Comparison of ENCODE assay signal across 17 cellular contexts in genomic region chr1:50983403-50983802, GRCh38. TPM values are rescaled to one million over a fixed set of nuclear protein-coding genes. Genes with fewer than 3 reads are reported as not detected.
DNase-seq lines count a peak whose midpoint lies in the region; ATAC-seq, FAIRE-seq and TF ChIP-seq lines count a peak whose summit lies in the region.
"Had no signal": no experiment of that assay in that cellular context is flagged by ENCODE, and none has a peak within 500 bp of the region (broad histone marks: within the 10 kb centered on the region; RNA-seq: fewer than 3 reads in every experiment).

No MANE protein-coding gene starts in this region.

- no peak overlapping the region for H3K9ac ChIP-seq in GM12878 (ENCODE audit: control insufficient read depth, insufficient read depth, low read length)
- H3K9ac ChIP-seq in endodermal cell (ENCODE audit: extremely low read depth, low read length, poor library complexity, severe bottlenecking), result no peak overlapping the region
- H3K9ac ChIP-seq: parathyroid adenoma had no signal

- peak; percentile 47 for DNase-seq in COR-L47 (lab: John Stamatoyannopoulos, UW)
- DNase-seq in NCI-H524 treated with DMSO at 0.1 percent for 48 hours (lab: John Stamatoyannopoulos, UW), result peak; percentile 91
- DNase-seq in GM12878 (ENCODE audit: low read depth, low spot score), result no peak
- DNase-seq in EL, result no peak
- DNase-seq in endodermal cell, result no peak
- DNase-seq: activated CD4-positive, CD25-positive, alpha-beta regulatory T cell treated with anti-CD3 and anti-CD28 coated beads, Interleukin-2, amount 50 U/mL, for 72 hours; SJCRH30; stimulated activated CD4-positive, alpha-beta T cell treated with anti-CD3 and anti-CD28 coated beads, Interleukin-4, amount 100 ng/mL, for 1 hour had no signal

- CTCF ChIA-PET in HEK293 (lab: Yijun Ruan, JAX), result interaction anchor here (1.2 kb wide), 1 partner anchor 206 kb away, joined by 3 read pairs; no protein-coding TSS in a partner anchor
- CTCF ChIA-PET in GM12878 (lab: Yijun Ruan, JAX), result no interaction called here

- no peak overlapping the region for H3K4me3 Mint-ChIP-seq in endodermal cell
- H3K4me3 Mint-ChIP-seq: activated naive CD8-positive, alpha-beta T cell; activated T-helper 1 cell treated with anti-CD3 and anti-CD28 coated beads, Interleukin-12 subunit alpha, Interleukin-12 subunit beta, Interleukin-2, Interleukin-4 antibody, amounts not matched to agents 30 ng/mL and 10 ng/mL and 1 ng/mL, durations not matched to agents 14 hours and 24 hours and 36 hours; memory B cell; natural killer cell treated with Interleukin-12 subunit alpha and Interleukin-12 subunit beta and Interleukin-15 and Interleukin-18, amount 100 ng/mL, for 72 hours; T-helper 2 cell treated with Interferon-gamma antibody and Interleukin-4, amounts not matched to agents 5 μg/mL and 100 μg/mL, for 36 hours had no signal

- H3K4me1 ChIP-seq in HEK293 (ENCODE audit: control insufficient read depth, insufficient read depth, low read length) (peaks cover 16% of the 10 kb centered on the region), GM12878 (ENCODE audit: control insufficient read depth, insufficient read depth, low read length) (no peaks in the 10 kb centered on the region), endodermal cell (ENCODE audit: control insufficient read depth, insufficient read depth, low read length) (no peaks in the 10 kb centered on the region)
- H3K4me1 ChIP-seq: parathyroid adenoma had no signal

- ATAC-seq in GM12878, result no peak
- no peak for ATAC-seq in GM19351 (IDR thresholded peaks at IDR 0.05; ENCODE audit: unreplicated experiment)
- ATAC-seq in HG03571 (IDR thresholded peaks at IDR 0.05; ENCODE audit: unreplicated experiment), result no peak
- ATAC-seq: natural killer cell treated with Interleukin-12 subunit alpha and Interleukin-12 subunit beta and Interleukin-15 and Interleukin-18, amount 100 ng/mL, for 72 hours had no signal

- no peak for TF ChIP-seq EP300 in GM12878 (IDR thresholded peaks at IDR 0.05; ENCODE audit: borderline replicate concordance in 1 of 2, control insufficient read depth in 1 of 2, low read depth in 2 of 2, low read length in 2 of 2)

- no peaks in the 10 kb centered on the region for H3K36me3 ChIP-seq in HEK293 (ENCODE audit: control insufficient read depth in 2 of 2, insufficient read depth in 1 of 2, low read length in 2 of 2)
- H3K36me3 ChIP-seq in GM12878 (ENCODE audit: control insufficient read depth in 2 of 2, insufficient read depth in 2 of 2, low read length in 1 of 2), result no peaks in the 10 kb centered on the region
- no peaks in the 10 kb centered on the region for H3K36me3 ChIP-seq in endodermal cell (ENCODE audit: control insufficient read depth, insufficient read depth, low read length)
- H3K36me3 ChIP-seq: SJCRH30 had no signal

- peaks cover 72% of the 10 kb centered on the region for H3K27me3 Mint-ChIP-seq in endodermal cell (ENCODE audit: insufficient read depth)
- H3K27me3 Mint-ChIP-seq: natural killer cell treated with Interleukin-12 subunit alpha and Interleukin-12 subunit beta and Interleukin-15 and Interleukin-18, amount 100 ng/mL, for 72 hours had no signal

- TF ChIP-seq CTCF in HEK293 (tag by site-specific recombination; IDR thresholded peaks at IDR 0.05) (no peak), GM12878 (IDR thresholded peaks at IDR 0.05 in 2 of 3, conservative IDR thresholded peaks at IDR 0.05 in 1 of 3; ENCODE audit: control insufficient read depth in 2 of 3, extremely low read depth in 1 of 3, insufficient read depth in 1 of 3, low read depth in 3 of 3, low read length in 3 of 3) (no peak), endodermal cell (conservative IDR thresholded peaks at IDR 0.05) (no peak)

- H3K9me3 ChIP-seq in HEK293 (ENCODE audit: control insufficient read depth, insufficient read depth, low read depth, low read length), result no peaks in the 10 kb centered on the region
- no peaks in the 10 kb centered on the region; the same call in 2 of the 3 replicates for H3K9me3 ChIP-seq in GM12878 (replicated peaks; ENCODE audit: control insufficient read depth, insufficient read depth, low read length)
- no peaks in the 10 kb centered on the region for H3K9me3 ChIP-seq in endodermal cell (ENCODE audit: control insufficient read depth, low read length)
- H3K9me3 ChIP-seq: SJCRH30 had no signal

- no peak overlapping the region for H3K27ac ChIP-seq in HEK293 (ENCODE audit: extremely low read depth, low read depth, low read length)
- H3K27ac ChIP-seq in GM12878 (ENCODE audit: control insufficient read depth, insufficient read depth), result peak overlapping the region; percentile 13
- H3K27ac ChIP-seq in endodermal cell (ENCODE audit: low read depth, low read length), result no peak overlapping the region
- H3K27ac ChIP-seq: parathyroid adenoma, SJCRH30 had no signal

- intact Hi-C loops in GM12878 (cut with micrococcal nuclease; ENCODE audit: unreplicated experiment), result no loop called here

- no peaks in the 10 kb centered on the region for H4K20me1 ChIP-seq in GM12878 (ENCODE audit: control insufficient read depth, insufficient read depth)

- no peaks in the 10 kb centered on the region for H3K36me3 Mint-ChIP-seq in endodermal cell (ENCODE audit: low read depth)
- H3K36me3 Mint-ChIP-seq: activated naive CD8-positive, alpha-beta T cell; memory B cell; natural killer cell treated with Interleukin-12 subunit alpha and Interleukin-12 subunit beta and Interleukin-15 and Interleukin-18, amount 100 ng/mL, for 72 hours had no signal

- in situ Hi-C loops in GM12878 (cut with MboI), result no loop called here

- no TSS peak for BruUV-seq in GM12878 (replicated peaks; lab: Mats Ljungman, UMichigan)

- POLR2A ChIA-PET in HEK293 (lab: Yijun Ruan, JAX), result interaction anchor here (2.2 to 8.1 kb wide), 2 partner anchors 11 to 14 kb away, joined by 21 to 157 read pairs; partner anchors contain the start of gene CDKN2C
- POLR2A ChIA-PET in GM12878 (lab: Charles Lee), result no interaction called here

- RAD21 ChIA-PET in GM12878 (lab: Charles Lee; ENCODE audit: unreplicated experiment), result no interaction called here

- WGBS in GM12878 (ENCODE audit: insufficient coverage, insufficient replicate concordance, low lambda C conversion rate, missing lambda C conversion rate), result 42% methylated on average over 1 of the region's 1 CpG
- 17% methylated on average over 1 of the region's 1 CpG; no CpG with 5 or more reads in 1 of the 2 experiments for WGBS in endodermal cell (ENCODE audit: insufficient coverage in 1 of 2, insufficient read length in 1 of 2), 2 experiments

- no peak for TF ChIP-seq POLR2A in GM12878 (IDR thresholded peaks at IDR 0.05; ENCODE audit: low read depth, low read length)

- H3K27ac Mint-ChIP-seq in endodermal cell, result no peak overlapping the region
- H3K27ac Mint-ChIP-seq: activated naive CD8-positive, alpha-beta T cell; activated T-helper 1 cell treated with anti-CD3 and anti-CD28 coated beads, Interleukin-12 subunit alpha, Interleukin-12 subunit beta, Interleukin-2, Interleukin-4 antibody, amounts not matched to agents 30 ng/mL and 10 ng/mL and 1 ng/mL, durations not matched to agents 14 hours and 24 hours and 36 hours; memory B cell; natural killer cell treated with Interleukin-12 subunit alpha and Interleukin-12 subunit beta and Interleukin-15 and Interleukin-18, amount 100 ng/mL, for 72 hours; T-helper 2 cell treated with Interferon-gamma antibody and Interleukin-4, amounts not matched to agents 5 μg/mL and 100 μg/mL, for 36 hours had no signal

- H3K27me3 ChIP-seq in GM12878 (replicated peaks in 1 of 2; ENCODE audit: control insufficient read depth in 2 of 2, insufficient read depth in 2 of 2, low read length in 1 of 2) (no peaks in the 10 kb centered on the region; a peak in 1 of 4 replicates), endodermal cell (ENCODE audit: control insufficient read depth, insufficient read depth, low read length, poor library complexity, severe bottlenecking) (peaks cover 84% of the 10 kb centered on the region)
- H3K27me3 ChIP-seq: SJCRH30 had no signal

- H3K9me3 Mint-ChIP-seq in endodermal cell, result no peaks in the 10 kb centered on the region
- H3K9me3 Mint-ChIP-seq: activated T-helper 1 cell treated with anti-CD3 and anti-CD28 coated beads, Interleukin-12 subunit alpha, Interleukin-12 subunit beta, Interleukin-2, Interleukin-4 antibody, amounts not matched to agents 30 ng/mL and 10 ng/mL and 1 ng/mL, durations not matched to agents 14 hours and 24 hours and 36 hours; memory B cell; natural killer cell treated with Interleukin-12 subunit alpha and Interleukin-12 subunit beta and Interleukin-15 and Interleukin-18, amount 100 ng/mL, for 72 hours; T-helper 2 cell treated with Interferon-gamma antibody and Interleukin-4, amounts not matched to agents 5 μg/mL and 100 μg/mL, for 36 hours had no signal

- FAIRE-seq in GM12878 (lab: Jason Lieb, UNC), result no peak

- H3K4me3 ChIP-seq in HEK293 (ENCODE audit: low read depth, low read length) (peak overlapping the region; percentile 2; the same call in 1 of the 2 replicates), GM12878 (no peak overlapping the region), endodermal cell (ENCODE audit: low read length) (no peak overlapping the region)
- H3K4me3 ChIP-seq: SJCRH30 had no signal

- H2AFZ ChIP-seq in GM12878 (ENCODE audit: control insufficient read depth, low read depth, low read length), result no peak overlapping the region; the same call in 1 of the 2 replicates
- H2AFZ ChIP-seq: parathyroid adenoma had no signal

- no peak overlapping the region for H3K4me2 ChIP-seq in GM12878 (ENCODE audit: control insufficient read depth, insufficient read depth)

- SMC1A ChIA-PET in GM12878 (lab: Charles Lee; ENCODE audit: uncharacterized antibody, unreplicated experiment), result no interaction called here

- no peak for TF ChIP-seq RAD21 in GM12878 (IDR thresholded peaks at IDR 0.05; ENCODE audit: insufficient read depth, low read depth, low read length)

- H3K4me1 Mint-ChIP-seq in endodermal cell, result peaks cover 6% of the 10 kb centered on the region
- H3K4me1 Mint-ChIP-seq: memory B cell had no signal

- H3K79me2 ChIP-seq in GM12878 (ENCODE audit: control insufficient read depth, insufficient read depth, low read length), result peaks cover 59% of the 10 kb centered on the region
- H3K79me2 ChIP-seq: parathyroid adenoma had no signal

RNA-seq across cellular contexts. Expression of gene CDKN2C, which starts 13.4 kb away (rescaled TPM):
- 0.23 and 0.88 TPM in 2 replicates for total RNA-seq in GM12878 (2013; cell fraction: nucleolus; rRNA removed)
- total RNA-seq in GM12878 (2014; rRNA removed), result 8.2 and 8.8 TPM in 2 replicates
- 5.6 and 6.8 TPM in 2 replicates for total RNA-seq in GM12878 (2014; rRNA removed; fragmentation: Illumina TruSeq; extraction: Trizol)
- 7.2 and 8.5 TPM in 2 replicates for total RNA-seq in GM12878 (2021)
- polyA plus RNA-seq in GM12878 (2011; ENCODE audit: low read depth), result 14.5 TPM
- 11.7 and 12.5 TPM in 2 replicates for polyA plus RNA-seq in GM12878 (2011; rRNA removed)
- polyA plus RNA-seq in GM12878 (2011; cell fraction: cytosol; rRNA removed), result 10.6 and 12.5 TPM in 2 replicates
- polyA plus RNA-seq in GM12878 (2011; cell fraction: nucleus; rRNA removed), result 6.3 and 8.3 TPM in 2 replicates
- polyA plus RNA-seq in GM12878 (2012), result 23.3 and 24.0 TPM in 2 replicates
- 3.3 and 6.4 TPM in 2 replicates for polyA plus RNA-seq in GM12878 (2014; fragmentation: Illumina TruSeq; extraction: Trizol)
- 1 to 10 TPM; 3.3 to 3.6 TPM for polyA plus RNA-seq in GM12878 (2014; fragmentation: Nextera tagmentation; extraction: Ambion mirVana)
- 8.2 and 8.6 TPM in 2 replicates for polyA plus RNA-seq in GM12878 (2014; rRNA removed)
- 1 to 10 TPM; 4.1 to 4.5 TPM for polyA plus RNA-seq in GM12878 (2016; fragmentation: Nextera tagmentation; extraction: Ambion mirVana)
- 7.4 and 8.3 TPM in 2 replicates for polyA minus RNA-seq in GM12878 (2011; rRNA and poly(A)+ RNA removed)
- polyA minus RNA-seq in GM12878 (2011; cell fraction: cytosol; rRNA and poly(A)+ RNA removed), result 4.1 and 6.8 TPM in 2 replicates
- 8.5 and 9.9 TPM in 2 replicates for polyA minus RNA-seq in GM12878 (2011; cell fraction: nucleus; rRNA and poly(A)+ RNA removed)
- total RNA-seq in endodermal cell, result under 1 TPM; 0.66 TPM
- 1.6 TPM for polyA plus RNA-seq in endodermal cell (2013, experiment 1 of 2)
- polyA plus RNA-seq in endodermal cell (2013, experiment 2 of 2), result 1.7 TPM

RNA-seq across cellular contexts. Expression of gene FAF1, which starts 23.3 kb away (rescaled TPM):
- total RNA-seq in GM12878 (2013; cell fraction: nucleolus; rRNA removed), result 115 and 130 TPM in 2 replicates
- total RNA-seq in GM12878 (2014; rRNA removed), result 22.8 and 34.3 TPM in 2 replicates
- total RNA-seq in GM12878 (2014; rRNA removed; fragmentation: Illumina TruSeq; extraction: Trizol), result 44.7 and 45.5 TPM in 2 replicates
- total RNA-seq in GM12878 (2021), result 53.4 and 54.5 TPM in 2 replicates
- polyA plus RNA-seq in GM12878 (2011; ENCODE audit: low read depth), result 29.9 TPM
- 33.0 and 37.9 TPM in 2 replicates for polyA plus RNA-seq in GM12878 (2011; rRNA removed)
- polyA plus RNA-seq in GM12878 (2011; cell fraction: cytosol; rRNA removed), result 14.3 and 20.9 TPM in 2 replicates
- 14.8 and 17.6 TPM in 2 replicates for polyA plus RNA-seq in GM12878 (2011; cell fraction: nucleus; rRNA removed)
- 48.1 and 55.4 TPM in 2 replicates for polyA plus RNA-seq in GM12878 (2012)
- polyA plus RNA-seq in GM12878 (2014; fragmentation: Illumina TruSeq; extraction: Trizol), result 53.6 and 63.4 TPM in 2 replicates
- polyA plus RNA-seq in GM12878 (2014; fragmentation: Nextera tagmentation; extraction: Ambion mirVana), result 10 to 100 TPM; 14.0 to 24.6 TPM
- polyA plus RNA-seq in GM12878 (2014; rRNA removed), result 16.0 and 18.6 TPM in 2 replicates
- 10 to 100 TPM in 1 of 2 experiments, 1 to 10 TPM in 1; 8.6 to 11.5 TPM for polyA plus RNA-seq in GM12878 (2016; fragmentation: Nextera tagmentation; extraction: Ambion mirVana)
- 46.6 and 70.7 TPM in 2 replicates for polyA minus RNA-seq in GM12878 (2011; rRNA and poly(A)+ RNA removed)
- 12.2 and 30.4 TPM in 2 replicates for polyA minus RNA-seq in GM12878 (2011; cell fraction: cytosol; rRNA and poly(A)+ RNA removed)
- 22.7 and 28.1 TPM in 2 replicates for polyA minus RNA-seq in GM12878 (2011; cell fraction: nucleus; rRNA and poly(A)+ RNA removed)
- 10 to 100 TPM; 76.4 to 94.4 TPM for total RNA-seq in endodermal cell
- polyA plus RNA-seq in endodermal cell (2013, experiment 1 of 2), result 66.4 TPM
- 61.6 TPM for polyA plus RNA-seq in endodermal cell (2013, experiment 2 of 2)

Comparison
In these comparisons a context has a peak if more than half of its experiments do, and no peak if none do; other contexts are left out.
1. DNase-seq: peak in COR-L47 (single experiment) and NCI-H524 treated with DMSO at 0.1 percent for 48 hours (single experiment); none in GM12878 (single experiment), EL (single experiment) and endodermal cell (single experiment).